ENCODE assay signal across 8 cellular contexts in the genomic region with DNA sequence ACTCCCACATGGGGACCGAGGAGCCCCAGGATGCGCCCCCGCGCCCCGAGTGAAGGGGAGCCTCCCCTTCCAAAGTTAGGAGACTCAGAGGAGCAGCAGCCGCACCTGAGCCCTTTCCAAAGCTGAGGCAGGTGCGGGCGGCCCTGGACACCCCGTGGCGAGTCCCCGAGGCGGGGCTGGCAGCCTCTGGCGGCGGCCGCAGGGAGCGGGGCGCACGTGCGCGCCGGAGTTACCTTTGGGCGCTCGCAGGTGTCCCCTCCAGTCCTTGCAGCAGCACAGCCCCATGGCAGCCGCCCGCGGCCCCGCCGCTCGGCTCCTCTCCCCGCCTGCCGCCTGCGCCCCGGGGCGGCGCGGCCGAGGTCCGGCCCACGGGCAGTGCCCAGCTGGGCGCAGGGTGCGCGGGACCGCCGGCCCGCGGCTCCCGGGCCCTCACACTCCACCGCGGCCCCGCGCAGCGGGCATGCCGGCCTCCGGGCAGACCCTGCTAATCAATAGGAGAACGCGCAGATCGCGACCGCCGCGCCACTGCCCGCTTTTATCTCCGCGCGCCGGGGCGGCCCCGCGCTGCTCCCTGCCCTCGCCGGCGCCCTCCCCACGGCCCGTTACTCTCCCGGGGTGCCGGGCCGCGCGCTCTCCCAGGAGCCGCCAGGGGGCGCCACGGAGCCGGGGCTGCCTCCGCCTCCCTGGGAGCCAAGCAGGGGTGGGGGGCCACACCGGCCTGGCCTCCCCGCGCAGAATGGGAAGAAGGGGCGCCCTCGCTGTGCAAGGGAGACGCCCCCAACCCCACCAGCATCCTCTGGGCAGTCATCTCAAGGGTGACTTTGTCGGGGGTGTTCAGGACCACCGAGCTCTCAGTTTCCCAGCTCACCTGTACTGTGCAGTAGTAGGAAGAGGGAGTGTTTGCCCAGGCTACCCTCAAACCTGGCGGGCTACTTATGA.
A peak's percentile ranks its signal among the peaks of the same experiment; 100 is the strongest.
DNase-seq lines count a peak whose midpoint lies in the region; ATAC-seq and TF ChIP-seq lines count a peak whose summit lies in the region.

No MANE protein-coding gene starts in this region.

- H2AFZ ChIP-seq in parathyroid adenoma = peak overlapping the region; percentile 90

- H3K36me3 ChIP-seq in Peyer's patch = no peaks in the 10 kb centered on the region
- H3K36me3 ChIP-seq in parathyroid adenoma (ENCODE audit: control insufficient read depth, insufficient read depth, low read length) = no peaks in the 10 kb centered on the region

- H3K27me3 ChIP-seq in Peyer's patch = peaks cover 0 to 4% of the 10 kb centered on the region in 2 donors
- H3K27me3 ChIP-seq in parathyroid adenoma (ENCODE audit: control insufficient read depth, insufficient read depth, low read length) = no peaks in the 10 kb centered on the region

- DNase-seq in SKM-1 treated with dmso at 0.1 percent for 144 hours (lab: John Stamatoyannopoulos, UW; ENCODE audit: unreplicated experiment) (peak; percentile 30), SKM-1 (lab: John Stamatoyannopoulos, UW; ENCODE audit: unreplicated experiment) (no peak), Peyer's patch (no peak), foreskin fibroblast (peak in 1 of 2 donors; percentile 53), midbrain (lab: John Stamatoyannopoulos, UW) (no peak), foreskin melanocyte (no peak)

- TF ChIP-seq POLR2A in Peyer's patch (IDR thresholded peaks at IDR 0.05) = no peak

- H3K4me1 ChIP-seq in Peyer's patch = peaks cover 0 to 11% (median 4%) of the 10 kb centered on the region in 4 donors
- peaks cover 3% of the 10 kb centered on the region for H3K4me1 ChIP-seq in parathyroid adenoma

- TF ChIP-seq CTCF in Peyer's patch (IDR thresholded peaks at IDR 0.05) (peak in 2 of 6 experiments; percentile 1 to 17), foreskin fibroblast (IDR thresholded peaks at IDR 0.05; ENCODE audit: low read depth, low read length) (peak; percentile 61), parathyroid adenoma (IDR thresholded peaks at IDR 0.05) (peak; percentile 73)

- H3K27ac ChIP-seq in Peyer's patch = no peak overlapping the region
- peak overlapping the region; percentile 49 for H3K27ac ChIP-seq in parathyroid adenoma

- ATAC-seq in HG02981 (IDR thresholded peaks at IDR 0.05; ENCODE audit: unreplicated experiment) = no peak

- H3K79me2 ChIP-seq in parathyroid adenoma = no peaks in the 10 kb centered on the region

- H3K9me3 ChIP-seq in Peyer's patch (no peaks in the 10 kb centered on the region), parathyroid adenoma (ENCODE audit: control insufficient read depth, low read length) (no peaks in the 10 kb centered on the region)

- H3K9ac ChIP-seq in parathyroid adenoma = no peak overlapping the region

- H3K4me2 ChIP-seq in parathyroid adenoma (ENCODE audit: low read length) = peak overlapping the region; percentile 84

- H3K4me3 ChIP-seq in Peyer's patch = peak overlapping the region in 3 of 4 donors; percentile 38 to 47 (median 41)
- peak overlapping the region; percentile 42 to 55 for H3K4me3 ChIP-seq in foreskin fibroblast (ENCODE audit: low read depth in 1 of 2, low read length in 2 of 2)
- H3K4me3 ChIP-seq in parathyroid adenoma (ENCODE audit: low read depth, low read length) = peak overlapping the region; percentile 52
